ENCODE assay signal across 1 cellular context in genomic region chr18:32091724-32092421, GRCh38.
A peak's percentile ranks its signal among the peaks of the same experiment; 100 is the strongest.
TF ChIP-seq lines count a peak whose summit lies in the region.

RNF138 (plus strand) TSS chr18:32091874; CDS start chr18:32092777, 903 bp downstream.

TF ChIP-seq in HepG2, 621 proteins besides CTCF, POLR2A, EP300 and RAD21 (continued from another document and continues in another):
- TF ChIP-seq, protein P1, sequence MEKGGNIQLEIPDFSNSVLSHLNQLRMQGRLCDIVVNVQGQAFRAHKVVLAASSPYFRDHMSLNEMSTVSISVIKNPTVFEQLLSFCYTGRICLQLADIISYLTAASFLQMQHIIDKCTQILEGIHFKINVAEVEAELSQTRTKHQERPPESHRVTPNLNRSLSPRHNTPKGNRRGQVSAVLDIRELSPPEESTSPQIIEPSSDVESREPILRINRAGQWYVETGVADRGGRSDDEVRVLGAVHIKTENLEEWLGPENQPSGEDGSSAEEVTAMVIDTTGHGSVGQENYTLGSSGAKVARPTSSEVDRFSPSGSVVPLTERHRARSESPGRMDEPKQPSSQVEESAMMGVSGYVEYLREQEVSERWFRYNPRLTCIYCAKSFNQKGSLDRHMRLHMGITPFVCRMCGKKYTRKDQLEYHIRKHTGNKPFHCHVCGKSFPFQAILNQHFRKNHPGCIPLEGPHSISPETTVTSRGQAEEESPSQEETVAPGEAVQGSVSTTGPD (CRISPR knock-in tag; IDR thresholded peaks at IDR 0.05), result peak; percentile 51; the same call in 1 of the 2 replicates
- TF ChIP-seq TOPORS (CRISPR knock-in tag; IDR thresholded peaks at IDR 0.05) (no peak), HDAC6 (IDR thresholded peaks at IDR 0.05; ENCODE audit: low read depth, low read length) (no peak), KDM6A (CRISPR knock-in tag; IDR thresholded peaks at IDR 0.05; ENCODE audit: low read depth) (no peak), TRIM22 (IDR thresholded peaks at IDR 0.05) (no peak), FLYWCH1 (CRISPR knock-in tag; IDR thresholded peaks at IDR 0.05) (no peak), SMAD1 (CRISPR knock-in tag; IDR thresholded peaks at IDR 0.05; ENCODE audit: borderline replicate concordance, low read depth) (peak; percentile 14; the same call in 1 of the 2 replicates), MYPOP (CRISPR knock-in tag; IDR thresholded peaks at IDR 0.05) (peak; percentile 81; the same call in 1 of the 2 replicates), ZNF839 (CRISPR knock-in tag; IDR thresholded peaks at IDR 0.05; ENCODE audit: borderline replicate concordance) (0 out of 2 replicates have a peak, but pooled peaks have one; percentile 49), CCDC6 (CRISPR knock-in tag; IDR thresholded peaks at IDR 0.05) (peak; percentile 71), CENPX (CRISPR knock-in tag; IDR thresholded peaks at IDR 0.05) (no peak), NFRKB (IDR thresholded peaks at IDR 0.05) (no peak), RFX1 (IDR thresholded peaks at IDR 0.05) (no peak), ZNF18 (CRISPR knock-in tag; IDR thresholded peaks at IDR 0.05; ENCODE audit: insufficient replicate concordance) (peak; percentile 72), ZNF326 (CRISPR knock-in tag; IDR thresholded peaks at IDR 0.05; ENCODE audit: borderline replicate concordance) (no peak), HCFC1 (IDR thresholded peaks at IDR 0.05; ENCODE audit: low read depth, low read length) (no peak), ZNF253 (CRISPR knock-in tag; IDR thresholded peaks at IDR 0.05; ENCODE audit: borderline replicate concordance) (0 out of 2 replicates have a peak, but pooled peaks have one; percentile 84), ZNF264 (CRISPR knock-in tag; IDR thresholded peaks at IDR 0.05) (0 out of 2 replicates have a peak, but pooled peaks have one; percentile 17), REL (CRISPR knock-in tag; conservative IDR thresholded peaks at IDR 0.05) (peak; percentile 86), ZNF577 (CRISPR knock-in tag; IDR thresholded peaks at IDR 0.05; ENCODE audit: borderline replicate concordance, low read depth) (no peak; the same call in 1 of the 2 replicates), SUZ12 (IDR thresholded peaks at IDR 0.05; ENCODE audit: low read depth, low read length) (no peak), ZNF20 (CRISPR knock-in tag; IDR thresholded peaks at IDR 0.05) (no peak), ZMYM3 (CRISPR knock-in tag; IDR thresholded peaks at IDR 0.05) (peak; percentile 38; the same call in 1 of the 2 replicates), MED13 (CRISPR knock-in tag; IDR thresholded peaks at IDR 0.05) (0 out of 2 replicates have a peak, but pooled peaks have one; percentile 37), SP4 (CRISPR knock-in tag; IDR thresholded peaks at IDR 0.05) (no peak), ZNF235 (CRISPR knock-in tag; IDR thresholded peaks at IDR 0.05; ENCODE audit: borderline replicate concordance) (no peak; the same call in 1 of the 2 replicates), MED8 (CRISPR knock-in tag; IDR thresholded peaks at IDR 0.05; ENCODE audit: insufficient replicate concordance) (peak; percentile 33), HINFP (CRISPR knock-in tag; IDR thresholded peaks at IDR 0.05; ENCODE audit: low read depth) (0 out of 2 replicates have a peak, but pooled peaks have one; percentile 61), ZNF251 (CRISPR knock-in tag; IDR thresholded peaks at IDR 0.05) (0 out of 2 replicates have a peak, but pooled peaks have one; percentile 27), SRF (IDR thresholded peaks at IDR 0.05; ENCODE audit: low read depth, low read length) (no peak), ZNF547 (CRISPR knock-in tag; IDR thresholded peaks at IDR 0.05) (peak; percentile 25; the same call in 1 of the 2 replicates), ZNF790 (CRISPR knock-in tag; IDR thresholded peaks at IDR 0.05; ENCODE audit: borderline replicate concordance) (0 out of 2 replicates have a peak, but pooled peaks have one; percentile 58), SALL2 (CRISPR knock-in tag; IDR thresholded peaks at IDR 0.05) (no peak; the same call in 1 of the 2 replicates), AGO2 (optimal IDR thresholded peaks at IDR 0.05; ENCODE audit: low read depth, low read length) (peak; percentile 76), RXRA (CRISPR knock-in tag; IDR thresholded peaks at IDR 0.05) (peak; percentile 41), MYNN (CRISPR knock-in tag; IDR thresholded peaks at IDR 0.05; ENCODE audit: low read depth) (peak; percentile 71; the same call in 1 of the 2 replicates), ELF1 (CRISPR knock-in tag; IDR thresholded peaks at IDR 0.05) (peak; percentile 57)
- TF ChIP-seq, protein P2, sequence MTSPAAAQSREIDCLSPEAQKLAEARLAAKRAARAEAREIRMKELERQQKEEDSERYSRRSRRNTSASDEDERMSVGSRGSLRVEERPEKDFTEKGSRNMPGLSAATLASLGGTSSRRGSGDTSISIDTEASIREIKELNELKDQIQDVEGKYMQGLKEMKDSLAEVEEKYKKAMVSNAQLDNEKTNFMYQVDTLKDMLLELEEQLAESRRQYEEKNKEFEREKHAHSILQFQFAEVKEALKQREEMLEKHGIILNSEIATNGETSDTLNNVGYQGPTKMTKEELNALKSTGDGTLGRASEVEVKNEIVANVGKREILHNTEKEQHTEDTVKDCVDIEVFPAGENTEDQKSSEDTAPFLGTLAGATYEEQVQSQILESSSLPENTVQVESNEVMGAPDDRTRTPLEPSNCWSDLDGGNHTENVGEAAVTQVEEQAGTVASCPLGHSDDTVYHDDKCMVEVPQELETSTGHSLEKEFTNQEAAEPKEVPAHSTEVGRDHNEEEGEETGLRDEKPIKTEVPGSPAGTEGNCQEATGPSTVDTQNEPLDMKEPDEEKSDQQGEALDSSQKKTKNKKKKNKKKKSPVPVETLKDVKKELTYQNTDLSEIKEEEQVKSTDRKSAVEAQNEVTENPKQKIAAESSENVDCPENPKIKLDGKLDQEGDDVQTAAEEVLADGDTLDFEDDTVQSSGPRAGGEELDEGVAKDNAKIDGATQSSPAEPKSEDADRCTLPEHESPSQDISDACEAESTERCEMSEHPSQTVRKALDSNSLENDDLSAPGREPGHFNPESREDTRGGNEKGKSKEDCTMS (CRISPR knock-in tag; conservative IDR thresholded peaks at IDR 0.05), result no peak
- TF ChIP-seq, protein P3, sequence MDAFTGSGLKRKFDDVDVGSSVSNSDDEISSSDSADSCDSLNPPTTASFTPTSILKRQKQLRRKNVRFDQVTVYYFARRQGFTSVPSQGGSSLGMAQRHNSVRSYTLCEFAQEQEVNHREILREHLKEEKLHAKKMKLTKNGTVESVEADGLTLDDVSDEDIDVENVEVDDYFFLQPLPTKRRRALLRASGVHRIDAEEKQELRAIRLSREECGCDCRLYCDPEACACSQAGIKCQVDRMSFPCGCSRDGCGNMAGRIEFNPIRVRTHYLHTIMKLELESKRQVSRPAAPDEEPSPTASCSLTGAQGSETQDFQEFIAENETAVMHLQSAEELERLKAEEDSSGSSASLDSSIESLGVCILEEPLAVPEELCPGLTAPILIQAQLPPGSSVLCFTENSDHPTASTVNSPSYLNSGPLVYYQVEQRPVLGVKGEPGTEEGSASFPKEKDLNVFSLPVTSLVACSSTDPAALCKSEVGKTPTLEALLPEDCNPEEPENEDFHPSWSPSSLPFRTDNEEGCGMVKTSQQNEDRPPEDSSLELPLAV (CRISPR knock-in tag; conservative IDR thresholded peaks at IDR 0.05; ENCODE audit: low read depth), result 0 out of 2 replicates have a peak, but pooled peaks have one; percentile 34
- TF ChIP-seq, protein P4, sequence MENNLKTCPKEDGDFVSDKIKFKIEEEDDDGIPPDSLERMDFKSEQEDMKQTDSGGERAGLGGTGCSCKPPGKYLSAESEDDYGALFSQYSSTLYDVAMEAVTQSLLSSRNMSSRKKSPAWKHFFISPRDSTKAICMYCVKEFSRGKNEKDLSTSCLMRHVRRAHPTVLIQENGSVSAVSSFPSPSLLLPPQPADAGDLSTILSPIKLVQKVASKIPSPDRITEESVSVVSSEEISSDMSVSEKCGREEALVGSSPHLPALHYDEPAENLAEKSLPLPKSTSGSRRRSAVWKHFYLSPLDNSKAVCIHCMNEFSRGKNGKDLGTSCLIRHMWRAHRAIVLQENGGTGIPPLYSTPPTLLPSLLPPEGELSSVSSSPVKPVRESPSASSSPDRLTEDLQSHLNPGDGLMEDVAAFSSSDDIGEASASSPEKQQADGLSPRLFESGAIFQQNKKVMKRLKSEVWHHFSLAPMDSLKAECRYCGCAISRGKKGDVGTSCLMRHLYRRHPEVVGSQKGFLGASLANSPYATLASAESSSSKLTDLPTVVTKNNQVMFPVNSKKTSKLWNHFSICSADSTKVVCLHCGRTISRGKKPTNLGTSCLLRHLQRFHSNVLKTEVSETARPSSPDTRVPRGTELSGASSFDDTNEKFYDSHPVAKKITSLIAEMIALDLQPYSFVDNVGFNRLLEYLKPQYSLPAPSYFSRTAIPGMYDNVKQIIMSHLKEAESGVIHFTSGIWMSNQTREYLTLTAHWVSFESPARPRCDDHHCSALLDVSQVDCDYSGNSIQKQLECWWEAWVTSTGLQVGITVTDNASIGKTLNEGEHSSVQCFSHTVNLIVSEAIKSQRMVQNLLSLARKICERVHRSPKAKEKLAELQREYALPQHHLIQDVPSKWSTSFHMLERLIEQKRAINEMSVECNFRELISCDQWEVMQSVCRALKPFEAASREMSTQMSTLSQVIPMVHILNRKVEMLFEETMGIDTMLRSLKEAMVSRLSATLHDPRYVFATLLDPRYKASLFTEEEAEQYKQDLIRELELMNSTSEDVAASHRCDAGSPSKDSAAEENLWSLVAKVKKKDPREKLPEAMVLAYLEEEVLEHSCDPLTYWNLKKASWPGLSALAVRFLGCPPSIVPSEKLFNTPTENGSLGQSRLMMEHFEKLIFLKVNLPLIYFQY (CRISPR knock-in tag; IDR thresholded peaks at IDR 0.05; ENCODE audit: borderline replicate concordance), result no peak; the same call in 1 of the 2 replicates
- TF ChIP-seq, protein P5, sequence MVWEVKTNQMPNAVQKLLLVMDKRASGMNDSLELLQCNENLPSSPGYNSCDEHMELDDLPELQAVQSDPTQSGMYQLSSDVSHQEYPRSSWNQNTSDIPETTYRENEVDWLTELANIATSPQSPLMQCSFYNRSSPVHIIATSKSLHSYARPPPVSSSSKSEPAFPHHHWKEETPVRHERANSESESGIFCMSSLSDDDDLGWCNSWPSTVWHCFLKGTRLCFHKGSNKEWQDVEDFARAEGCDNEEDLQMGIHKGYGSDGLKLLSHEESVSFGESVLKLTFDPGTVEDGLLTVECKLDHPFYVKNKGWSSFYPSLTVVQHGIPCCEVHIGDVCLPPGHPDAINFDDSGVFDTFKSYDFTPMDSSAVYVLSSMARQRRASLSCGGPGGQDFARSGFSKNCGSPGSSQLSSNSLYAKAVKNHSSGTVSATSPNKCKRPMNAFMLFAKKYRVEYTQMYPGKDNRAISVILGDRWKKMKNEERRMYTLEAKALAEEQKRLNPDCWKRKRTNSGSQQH (CRISPR knock-in tag; IDR thresholded peaks at IDR 0.05; ENCODE audit: low read depth), result 0 out of 2 replicates have a peak, but pooled peaks have one; percentile 7
- TF ChIP-seq, protein P6, sequence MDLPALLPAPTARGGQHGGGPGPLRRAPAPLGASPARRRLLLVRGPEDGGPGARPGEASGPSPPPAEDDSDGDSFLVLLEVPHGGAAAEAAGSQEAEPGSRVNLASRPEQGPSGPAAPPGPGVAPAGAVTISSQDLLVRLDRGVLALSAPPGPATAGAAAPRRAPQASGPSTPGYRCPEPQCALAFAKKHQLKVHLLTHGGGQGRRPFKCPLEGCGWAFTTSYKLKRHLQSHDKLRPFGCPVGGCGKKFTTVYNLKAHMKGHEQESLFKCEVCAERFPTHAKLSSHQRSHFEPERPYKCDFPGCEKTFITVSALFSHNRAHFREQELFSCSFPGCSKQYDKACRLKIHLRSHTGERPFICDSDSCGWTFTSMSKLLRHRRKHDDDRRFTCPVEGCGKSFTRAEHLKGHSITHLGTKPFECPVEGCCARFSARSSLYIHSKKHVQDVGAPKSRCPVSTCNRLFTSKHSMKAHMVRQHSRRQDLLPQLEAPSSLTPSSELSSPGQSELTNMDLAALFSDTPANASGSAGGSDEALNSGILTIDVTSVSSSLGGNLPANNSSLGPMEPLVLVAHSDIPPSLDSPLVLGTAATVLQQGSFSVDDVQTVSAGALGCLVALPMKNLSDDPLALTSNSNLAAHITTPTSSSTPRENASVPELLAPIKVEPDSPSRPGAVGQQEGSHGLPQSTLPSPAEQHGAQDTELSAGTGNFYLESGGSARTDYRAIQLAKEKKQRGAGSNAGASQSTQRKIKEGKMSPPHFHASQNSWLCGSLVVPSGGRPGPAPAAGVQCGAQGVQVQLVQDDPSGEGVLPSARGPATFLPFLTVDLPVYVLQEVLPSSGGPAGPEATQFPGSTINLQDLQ (CRISPR knock-in tag; IDR thresholded peaks at IDR 0.05), result peak; percentile 79; the same call in 1 of the 2 replicates
